ENCODE assay signal across 1 cellular context in the genomic region with DNA sequence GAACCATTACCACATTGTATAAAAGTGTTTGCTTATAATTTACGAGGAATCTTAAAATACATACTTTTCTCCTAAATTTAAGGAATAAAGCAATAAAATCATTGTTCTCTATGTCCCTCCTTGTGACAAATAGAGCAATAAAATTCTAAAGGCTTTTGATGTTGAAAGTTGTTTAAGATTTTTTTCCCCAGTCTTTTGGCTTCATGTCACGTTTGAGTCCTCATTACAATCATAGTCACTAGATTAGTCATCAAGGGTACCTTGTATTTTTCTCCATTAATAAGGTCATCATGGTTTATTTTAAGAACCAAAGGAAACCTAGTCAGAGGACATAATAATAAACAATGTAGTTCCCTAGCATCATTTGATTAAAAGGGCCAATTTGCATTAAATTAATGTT.
TF ChIP-seq lines count a peak whose summit lies in the region.

No MANE protein-coding gene starts in this region.

TF ChIP-seq in endothelial cell of umbilical vein, 7 proteins besides CTCF, POLR2A, EP300 and RAD21:
- TF ChIP-seq FOS (IDR thresholded peaks at IDR 0.05; ENCODE audit: borderline replicate concordance, insufficient read depth, low read length), result peak; percentile 65
- no peak for TF ChIP-seq POLR2AphosphoS5 (IDR thresholded peaks at IDR 0.05; ENCODE audit: insufficient read depth, low read depth, low read length)
- TF ChIP-seq JUN (IDR thresholded peaks at IDR 0.05; ENCODE audit: borderline replicate concordance, insufficient read depth, insufficient read length, low read depth), result peak; percentile 86
- TF ChIP-seq MYC (IDR thresholded peaks at IDR 0.05; ENCODE audit: low read depth, low read length), result no peak
